In the genomic region with DNA sequence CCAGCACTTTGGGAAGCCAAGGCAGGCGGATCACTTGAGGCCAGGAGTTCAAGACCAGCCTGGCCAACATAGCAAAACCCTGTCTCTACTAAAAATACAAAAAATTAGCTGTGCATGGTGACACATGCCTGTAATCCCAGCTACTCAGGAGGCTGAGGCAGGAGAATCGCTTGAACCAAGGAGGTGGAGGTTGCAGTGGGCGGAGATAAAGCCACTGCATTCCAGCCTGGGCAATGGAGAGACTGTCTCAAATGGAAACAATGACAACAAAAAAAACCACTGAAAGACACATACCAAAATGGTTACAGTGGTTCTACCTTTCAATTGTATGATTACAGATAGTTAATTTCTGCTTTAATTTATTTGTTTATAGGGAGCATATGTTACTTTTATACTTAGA, we compare ENCODE assay signal across 7 cellular contexts. TPM values are rescaled to one million over a fixed set of nuclear protein-coding genes. Genes with fewer than 3 reads are reported as not detected.
A peak's percentile ranks its signal among the peaks of the same experiment; 100 is the strongest.
DNase-seq lines count a peak whose midpoint lies in the region; ATAC-seq and TF ChIP-seq lines count a peak whose summit lies in the region.
"Not testable (repeated sequence)": the region's sequence is repeated elsewhere in the genome, so short reads cannot be mapped to it uniquely, and the experiment has no call there.

No MANE protein-coding gene starts in this region.

- intact Hi-C loops in activated CD8-positive, alpha-beta T cell treated with anti-CD3 and anti-CD28 coated beads for 36 hours (cut with micrococcal nuclease); dendritic cell treated with granulocyte-macrophage colony-stimulating factor and Interleukin-4, amounts not matched to agents 40 ng/mL and 50 ng/mL, for 4 days (cut with micrococcal nuclease): not testable (repeated sequence)

- peak; percentile 53 for DNase-seq in T-helper 2 cell treated with Interferon-gamma antibody and Interleukin-4, amounts not matched to agents 5 μg/mL and 100 μg/mL, for 36 hours (ENCODE audit: low spot score)
- peak; percentile 54 for DNase-seq in activated CD8-positive, alpha-beta T cell treated with anti-CD3 and anti-CD28 coated beads for 36 hours
- not testable (repeated sequence) for DNase-seq in activated naive CD4-positive, alpha-beta T cell treated with anti-CD3 and anti-CD28 coated beads, Interleukin-2, amount 50 U/mL, for 72 hours (ENCODE audit: low spot score in 2 of 2)
- peak; percentile 20 to 32 (median 25) for DNase-seq in stimulated activated CD4-positive, alpha-beta T cell treated with anti-CD3 and anti-CD28 coated beads, Interleukin-12 subunit alpha, Interleukin-12 subunit beta, amount 100 ng/mL, for 48 hours (ENCODE audit: low read depth in 2 of 3, low spot score in 1 of 3)
- DNase-seq in stimulated activated CD4-positive, alpha-beta T cell treated with anti-CD3 and anti-CD28 coated beads, TNF-alpha, amount 100 ng/mL, for 24 hours (ENCODE audit: low read depth in 3 of 3) = peak in 2 of 3 experiments; percentile 9 to 44

- not testable (repeated sequence) for TF ChIP-seq RAD21 in Ishikawa (IDR thresholded peaks at IDR 0.05; ENCODE audit: low read depth)

- not testable (repeated sequence) for ATAC-seq in activated CD8-positive, alpha-beta T cell treated with anti-CD3 and anti-CD28 coated beads for 36 hours; activated naive CD4-positive, alpha-beta T cell treated with anti-CD3 and anti-CD28 coated beads, Interleukin-2, amount 50 U/mL, for 72 hours

- peaks cover 12% of the 10 kb centered on the region for H3K4me1 Mint-ChIP-seq in T-helper 2 cell treated with Interferon-gamma antibody and Interleukin-4, amounts not matched to agents 5 μg/mL and 100 μg/mL, for 36 hours (ENCODE audit: low read depth)
- H3K4me1 Mint-ChIP-seq in activated CD8-positive, alpha-beta T cell treated with anti-CD3 and anti-CD28 coated beads for 36 hours (ENCODE audit: low read depth) = peaks cover 50% of the 10 kb centered on the region
- peaks cover 51% of the 10 kb centered on the region for H3K4me1 Mint-ChIP-seq in dendritic cell treated with granulocyte-macrophage colony-stimulating factor and Interleukin-4, amounts not matched to agents 40 ng/mL and 50 ng/mL, for 4 days (ENCODE audit: low read depth)

- H3K27me3 Mint-ChIP-seq in T-helper 2 cell treated with Interferon-gamma antibody and Interleukin-4, amounts not matched to agents 5 μg/mL and 100 μg/mL, for 36 hours (ENCODE audit: low read depth); activated CD8-positive, alpha-beta T cell treated with anti-CD3 and anti-CD28 coated beads for 36 hours; dendritic cell treated with granulocyte-macrophage colony-stimulating factor and Interleukin-4, amounts not matched to agents 40 ng/mL and 50 ng/mL, for 4 days: not testable (repeated sequence)

- not testable (repeated sequence) for H3K9me3 Mint-ChIP-seq in T-helper 2 cell treated with Interferon-gamma antibody and Interleukin-4, amounts not matched to agents 5 μg/mL and 100 μg/mL, for 36 hours; activated CD8-positive, alpha-beta T cell treated with anti-CD3 and anti-CD28 coated beads for 36 hours; activated naive CD4-positive, alpha-beta T cell treated with anti-CD3 and anti-CD28 coated beads, Interleukin-2, amount 50 U/mL, for 72 hours; dendritic cell treated with granulocyte-macrophage colony-stimulating factor and Interleukin-4, amounts not matched to agents 40 ng/mL and 50 ng/mL, for 4 days

- TF ChIP-seq CTCF in activated CD8-positive, alpha-beta T cell treated with anti-CD3 and anti-CD28 coated beads for 36 hours (IDR thresholded peaks at IDR 0.05) = not testable (repeated sequence)

- POLR2A ChIA-PET in activated CD8-positive, alpha-beta T cell treated with anti-CD3 and anti-CD28 coated beads for 36 hours (lab: Charles Lee) = interaction anchor here (1.1 kb wide), 1 partner anchor 33 kb away, joined by 3 read pairs; a partner anchor contains a TSS

- H3K36me3 Mint-ChIP-seq in T-helper 2 cell treated with Interferon-gamma antibody and Interleukin-4, amounts not matched to agents 5 μg/mL and 100 μg/mL, for 36 hours (ENCODE audit: low read depth) = peaks cover 12% of the 10 kb centered on the region
- not testable (repeated sequence) for H3K36me3 Mint-ChIP-seq in activated CD8-positive, alpha-beta T cell treated with anti-CD3 and anti-CD28 coated beads for 36 hours (ENCODE audit: low read depth); activated naive CD4-positive, alpha-beta T cell treated with anti-CD3 and anti-CD28 coated beads, Interleukin-2, amount 50 U/mL, for 72 hours
- peaks cover 33% of the 10 kb centered on the region for H3K36me3 Mint-ChIP-seq in dendritic cell treated with granulocyte-macrophage colony-stimulating factor and Interleukin-4, amounts not matched to agents 40 ng/mL and 50 ng/mL, for 4 days (ENCODE audit: low read depth)

- not testable (repeated sequence) for TF ChIP-seq EP300 in Ishikawa (IDR thresholded peaks at IDR 0.05; ENCODE audit: borderline replicate concordance)

- CTCF ChIA-PET in activated CD8-positive, alpha-beta T cell treated with anti-CD3 and anti-CD28 coated beads for 36 hours (lab: Charles Lee) = interaction anchor here (0.9 to 1.4 kb wide), 3 partner anchors 11 to 156 kb away, joined by 3 to 4 read pairs (median 3); no protein-coding TSS in a partner anchor

- not testable (repeated sequence) for H3K27ac Mint-ChIP-seq in T-helper 2 cell treated with Interferon-gamma antibody and Interleukin-4, amounts not matched to agents 5 μg/mL and 100 μg/mL, for 36 hours; activated CD8-positive, alpha-beta T cell treated with anti-CD3 and anti-CD28 coated beads for 36 hours
- peak overlapping the region; percentile 32 to 36 for H3K27ac Mint-ChIP-seq in activated naive CD4-positive, alpha-beta T cell treated with anti-CD3 and anti-CD28 coated beads, Interleukin-2, amount 50 U/mL, for 72 hours
- peak overlapping the region; percentile 23 for H3K27ac Mint-ChIP-seq in dendritic cell treated with granulocyte-macrophage colony-stimulating factor and Interleukin-4, amounts not matched to agents 40 ng/mL and 50 ng/mL, for 4 days

- H3K4me3 Mint-ChIP-seq in T-helper 2 cell treated with Interferon-gamma antibody and Interleukin-4, amounts not matched to agents 5 μg/mL and 100 μg/mL, for 36 hours; activated CD8-positive, alpha-beta T cell treated with anti-CD3 and anti-CD28 coated beads for 36 hours; dendritic cell treated with granulocyte-macrophage colony-stimulating factor and Interleukin-4, amounts not matched to agents 40 ng/mL and 50 ng/mL, for 4 days: not testable (repeated sequence)

TF ChIP-seq in Ishikawa, 13 proteins besides CTCF, POLR2A, EP300 and RAD21:
- TF ChIP-seq TEAD4 (IDR thresholded peaks at IDR 0.05) = peak; percentile 36; the same call in 1 of the 2 replicates

RNA-seq across cellular contexts. Expression of a gene that starts 4.8 kb away (rescaled TPM):
- 10 to 100 TPM; 31.5 to 31.7 TPM for total RNA-seq in activated CD8-positive, alpha-beta T cell treated with anti-CD3 and anti-CD28 coated beads for 36 hours
- total RNA-seq in activated naive CD4-positive, alpha-beta T cell treated with anti-CD3 and anti-CD28 coated beads, Interleukin-2, amount 50 U/mL, for 72 hours = 10 to 100 TPM; 39.9 to 41.1 TPM

RNA-seq across cellular contexts. Expression of a gene that starts 33.0 kb away (rescaled TPM):
- 10 to 100 TPM; 11.1 to 11.8 TPM for total RNA-seq in activated CD8-positive, alpha-beta T cell treated with anti-CD3 and anti-CD28 coated beads for 36 hours
- 10 to 100 TPM; 11.2 to 11.8 TPM for total RNA-seq in activated naive CD4-positive, alpha-beta T cell treated with anti-CD3 and anti-CD28 coated beads, Interleukin-2, amount 50 U/mL, for 72 hours

RNA-seq across cellular contexts. Expression of a gene that starts 33.2 kb away (rescaled TPM):
- total RNA-seq in activated CD8-positive, alpha-beta T cell treated with anti-CD3 and anti-CD28 coated beads for 36 hours = not detected
- total RNA-seq in activated naive CD4-positive, alpha-beta T cell treated with anti-CD3 and anti-CD28 coated beads, Interleukin-2, amount 50 U/mL, for 72 hours = not detected
